29 cellular contexts compared by ENCODE assay signal in genomic region chr3:168001244-168001643, GRCh38.
DNase-seq lines count a peak whose midpoint lies in the region; ATAC-seq and FAIRE-seq lines count a peak whose summit lies in the region.
"Had no signal": no experiment of that assay in that cellular context is flagged by ENCODE, and none has a peak within 500 bp of the region (broad histone marks: within the 10 kb centered on the region; RNA-seq: fewer than 3 reads in every experiment).

No MANE protein-coding gene starts in this region.

- DNase-seq in RCC 7860 (ENCODE audit: low spot score) (no peak), NCI-H1436 (lab: John Stamatoyannopoulos, UW) (no peak), iPS-NIHi11 (ENCODE audit: low spot score) (no peak)
- no peak for DNase-seq in activated CD8-positive, alpha-beta memory T cell treated with anti-CD3 and anti-CD28 coated beads for 24 hours
- DNase-seq: C1 segment of cervical spinal cord; Caco-2; CD4-positive, alpha-beta memory T cell; GDM1; GOT3; HCEC 1CT; Kasumi-1; MV-4-11; NCI-H1105; NCI-H1930; NCI-H2107; NCI-H446 treated with DMSO at 0.1 percent for 48 hours; NCI-H526; NCI-H82; NK-92 treated with Interleukin-12 subunit alpha and Interleukin-12 subunit beta, amount 100 ng/mL, for 24 hours; PC-9; Right ventricle myocardium superior; RPMI8226; T-cell had no signal

- peak; percentile 52 for ATAC-seq in GM19463 (IDR thresholded peaks at IDR 0.05; ENCODE audit: unreplicated experiment)
- peak; percentile 63 for ATAC-seq in HG03159 (IDR thresholded peaks at IDR 0.05; ENCODE audit: unreplicated experiment)
- no peak for ATAC-seq in HG03039 (IDR thresholded peaks at IDR 0.05; ENCODE audit: unreplicated experiment)
- ATAC-seq: GM12878, K562, T-cell had no signal

- FAIRE-seq in RCC 7860 (lab: Jason Lieb, UNC), result peak; percentile 73
- FAIRE-seq: GM12878, HTR-8/SVneo, K562 had no signal
